ENCODE assay signal across 19 cellular contexts in genomic region chr4:177323416-177323815, GRCh38. TPM values are rescaled to one million over a fixed set of nuclear protein-coding genes. Genes with fewer than 3 reads are reported as not detected.
"Had no signal": no experiment of that assay in that cellular context is flagged by ENCODE, and none has a peak within 500 bp of the region (broad histone marks: within the 10 kb centered on the region; RNA-seq: fewer than 3 reads in every experiment).

No MANE protein-coding gene starts in this region.

- H3K27ac ChIP-seq: neural progenitor cell, suprapubic skin, upper lobe of right lung had no signal

- H2AFZ ChIP-seq: neural progenitor cell had no signal

- H3K9ac ChIP-seq: neural progenitor cell had no signal

- H3K9me3 ChIP-seq: body of pancreas, pancreas, suprapubic skin, upper lobe of right lung had no signal

- H3K36me3 ChIP-seq: pancreas, suprapubic skin, upper lobe of right lung had no signal

- DNase-seq: activated CD4-positive, alpha-beta T cell treated with anti-CD3 and anti-CD28 coated beads for 1 hour; activated CD8-positive, alpha-beta memory T cell treated with anti-CD3 and anti-CD28 coated beads, Interleukin-2, amount 50 U/mL, for 48 hours; activated CD8-positive, alpha-beta T cell treated with anti-CD3 and anti-CD28 coated beads, Interleukin-2, amount 10 ng/mL, durations not matched to agents 7 days and 5 days; amniotic stem cell; body of pancreas; cortex of kidney; effector memory CD4-positive, alpha-beta T cell; erythroblast; hypothalamus; kidney glomerular epithelial cell; pancreas; stimulated activated CD4-positive, alpha-beta T cell treated with anti-CD3 and anti-CD28 coated beads, Interleukin-2, amount 100 ng/mL, for 48 hours; stimulated activated CD8-positive, alpha-beta memory T cell treated with anti-CD3 and anti-CD28 coated beads, Interleukin-4, amount 100 ng/mL, for 48 hours; stimulated activated naive CD8-positive, alpha-beta T cell treated with anti-CD3 and anti-CD28 coated beads, Interleukin-15, Interleukin-2, amounts not matched to agents 100 U/mL and 50 U/mL, for 24 hours; T-helper 9 cell; upper lobe of right lung had no signal

- H3K4me1 ChIP-seq: neural progenitor cell, suprapubic skin, upper lobe of right lung had no signal

- H3K27me3 ChIP-seq: body of pancreas, neural progenitor cell, pancreas, suprapubic skin, upper lobe of right lung had no signal

- ATAC-seq: activated CD8-positive, alpha-beta T cell treated with anti-CD3 and anti-CD28 coated beads, Interleukin-2, amount 10 ng/mL, durations not matched to agents 7 days and 5 days; activated naive CD4-positive, alpha-beta T cell treated with anti-CD3 and anti-CD28 coated beads, Interleukin-2, amount 50 U/mL, for 72 hours; stimulated activated naive CD8-positive, alpha-beta T cell treated with anti-CD3 and anti-CD28 coated beads, Interleukin-15, Interleukin-2, amounts not matched to agents 100 U/mL and 50 U/mL, for 24 hours; upper lobe of right lung had no signal

- H3K4me3 ChIP-seq: body of pancreas, neural progenitor cell, pancreas, suprapubic skin, upper lobe of right lung had no signal

- H3K4me2 ChIP-seq: neural progenitor cell had no signal

RNA-seq across cellular contexts. Expression of gene NEIL3, which starts 13.7 kb away (rescaled TPM):
- total RNA-seq: body of pancreas had no signal
- polyA plus RNA-seq: pancreas had no signal
